13 cellular contexts compared by ENCODE assay signal in the genomic region with DNA sequence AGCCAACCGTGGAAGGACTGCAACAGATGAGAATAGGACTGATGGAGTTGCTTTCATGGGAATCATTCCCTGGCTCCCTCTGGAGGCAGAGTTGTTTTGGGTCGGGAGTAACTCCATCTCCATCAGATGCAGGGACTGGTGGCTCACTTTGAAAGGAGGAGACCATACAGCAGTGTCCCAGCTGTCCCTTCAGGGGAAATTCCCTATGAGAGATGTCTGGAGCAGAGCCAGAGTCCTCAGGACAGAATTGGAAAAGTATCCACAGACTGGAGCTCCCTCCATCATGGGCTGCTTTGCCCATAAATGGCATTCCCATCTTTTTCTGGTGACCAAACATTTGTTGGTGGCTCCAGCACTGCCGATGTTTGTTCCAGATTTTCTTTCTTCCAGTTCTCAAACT.
"Had no signal": no experiment of that assay in that cellular context is flagged by ENCODE, and none has a peak within 500 bp of the region (broad histone marks: within the 10 kb centered on the region; RNA-seq: fewer than 3 reads in every experiment).

No MANE protein-coding gene starts in this region.

- H3K27ac Mint-ChIP-seq: activated CD4-positive, alpha-beta T cell treated with anti-CD3 and anti-CD28 coated beads, Interleukin-2, amount 10 ng/mL, durations not matched to agents 24 days and 14 days; dendritic cell treated with granulocyte-macrophage colony-stimulating factor and Interleukin-4, amounts not matched to agents 40 ng/mL and 50 ng/mL, for 4 days; WTC11 had no signal

- H3K4me3 Mint-ChIP-seq: activated CD4-positive, alpha-beta T cell treated with anti-CD3 and anti-CD28 coated beads, Interleukin-2, amount 10 ng/mL, durations not matched to agents 24 days and 14 days; brain; dendritic cell treated with granulocyte-macrophage colony-stimulating factor and Interleukin-4, amounts not matched to agents 40 ng/mL and 50 ng/mL, for 4 days; effector memory CD8-positive, alpha-beta T cell; WTC11 had no signal

- DNase-seq: activated CD4-positive, alpha-beta T cell treated with anti-CD3 and anti-CD28 coated beads, Interleukin-2, amount 10 ng/mL, durations not matched to agents 24 days and 14 days; activated CD8-positive, alpha-beta memory T cell treated with anti-CD3 and anti-CD28 coated beads for 24 hours; activated naive CD4-positive, alpha-beta T cell treated with anti-CD3 and anti-CD28 coated beads, Interleukin-2, amount 50 U/mL, for 16 hours; amygdala; mammary epithelial cell; naive thymus-derived CD8-positive, alpha-beta T cell; stimulated activated CD4-positive, alpha-beta T cell treated with anti-CD3 and anti-CD28 coated beads, Interleukin-4, amount 100 ng/mL, for 1 hour; stimulated activated naive CD4-positive, alpha-beta T cell; transverse colon had no signal

- H3K9me3 Mint-ChIP-seq: dendritic cell treated with granulocyte-macrophage colony-stimulating factor and Interleukin-4, amounts not matched to agents 40 ng/mL and 50 ng/mL, for 4 days had no signal

- H3K27me3 Mint-ChIP-seq: activated CD4-positive, alpha-beta T cell treated with anti-CD3 and anti-CD28 coated beads, Interleukin-2, amount 10 ng/mL, durations not matched to agents 24 days and 14 days; brain; dendritic cell treated with granulocyte-macrophage colony-stimulating factor and Interleukin-4, amounts not matched to agents 40 ng/mL and 50 ng/mL, for 4 days; effector memory CD8-positive, alpha-beta T cell; naive thymus-derived CD8-positive, alpha-beta T cell had no signal
